In genomic region chr3:59167756-59168155, GRCh38 we compare ENCODE assay signal across 29 cellular contexts.
"Had no signal": no experiment of that assay in that cellular context is flagged by ENCODE, and none has a peak within 500 bp of the region (broad histone marks: within the 10 kb centered on the region; RNA-seq: fewer than 3 reads in every experiment).

No MANE protein-coding gene starts in this region.

- ATAC-seq: effector memory CD8-positive, alpha-beta T cell; esophagus mucosa; foreskin keratinocyte; gastrocnemius medialis; gastroesophageal sphincter; heart left ventricle; heart right ventricle had no signal

- H3K4me3 ChIP-seq: colonic mucosa, coronary artery, dorsolateral prefrontal cortex, esophagus muscularis mucosa, esophagus squamous epithelium, gastrocnemius medialis, gastroesophageal sphincter, heart left ventricle, heart right ventricle, hepatocyte had no signal

- H3K4me3 Mint-ChIP-seq: dendritic cell treated with granulocyte-macrophage colony-stimulating factor and Interleukin-4, amounts not matched to agents 40 ng/mL and 50 ng/mL, for 4 days; effector memory CD8-positive, alpha-beta T cell; endodermal cell had no signal

- H3K27ac ChIP-seq: colonic mucosa, coronary artery, dorsolateral prefrontal cortex, epithelial cell of prostate, esophagus muscularis mucosa, esophagus squamous epithelium, foreskin keratinocyte, gastrocnemius medialis, gastroesophageal sphincter, heart left ventricle, heart right ventricle, hepatocyte had no signal

- H2AFZ ChIP-seq: hepatocyte had no signal

- H3K79me2 ChIP-seq: hepatocyte had no signal

- H3K27me3 ChIP-seq: colonic mucosa, dorsolateral prefrontal cortex, esophagus muscularis mucosa, esophagus squamous epithelium, foreskin keratinocyte, gastrocnemius medialis, gastroesophageal sphincter, heart left ventricle, heart right ventricle, hepatocyte had no signal

- H3K4me2 ChIP-seq: hepatocyte had no signal

- H3K27me3 Mint-ChIP-seq: dendritic cell treated with granulocyte-macrophage colony-stimulating factor and Interleukin-4, amounts not matched to agents 40 ng/mL and 50 ng/mL, for 4 days; effector memory CD8-positive, alpha-beta T cell had no signal

- FAIRE-seq: endometrium, endothelial cell of umbilical vein, frontal cortex had no signal

- H3K36me3 ChIP-seq: colonic mucosa, esophagus muscularis mucosa, esophagus squamous epithelium, gastrocnemius medialis, gastroesophageal sphincter, heart left ventricle, heart right ventricle had no signal

- H3K4me1 Mint-ChIP-seq: endodermal cell had no signal

- H3K4me1 ChIP-seq: colonic mucosa, esophagus muscularis mucosa, esophagus squamous epithelium, foreskin keratinocyte, gastrocnemius medialis, gastroesophageal sphincter, heart left ventricle, heart right ventricle had no signal

- H3K9me3 Mint-ChIP-seq: dendritic cell treated with granulocyte-macrophage colony-stimulating factor and Interleukin-4, amounts not matched to agents 40 ng/mL and 50 ng/mL, for 4 days; effector memory CD8-positive, alpha-beta T cell had no signal

- H3K27ac Mint-ChIP-seq: dendritic cell treated with granulocyte-macrophage colony-stimulating factor and Interleukin-4, amounts not matched to agents 40 ng/mL and 50 ng/mL, for 4 days; effector memory CD8-positive, alpha-beta T cell; endodermal cell had no signal

- DNase-seq: colonic mucosa; cortex of kidney; dermis blood vessel endothelial cell; dorsolateral prefrontal cortex; effector CD4-positive, alpha-beta T cell; effector CD8-positive, alpha-beta T cell; effector memory CD4-positive, alpha-beta T cell; effector memory CD8-positive, alpha-beta T cell; endodermal cell; erythroblast; esophagus squamous epithelium; foreskin fibroblast; foreskin keratinocyte; foreskin melanocyte; gastrocnemius medialis; glutamatergic neuron; head of caudate nucleus; heart left ventricle; heart right ventricle had no signal

- H3K9me3 ChIP-seq: colonic mucosa, esophagus muscularis mucosa, esophagus squamous epithelium, gastrocnemius medialis, gastroesophageal sphincter had no signal
